ENCODE assay signal across 2 cellular contexts in the genomic region with DNA sequence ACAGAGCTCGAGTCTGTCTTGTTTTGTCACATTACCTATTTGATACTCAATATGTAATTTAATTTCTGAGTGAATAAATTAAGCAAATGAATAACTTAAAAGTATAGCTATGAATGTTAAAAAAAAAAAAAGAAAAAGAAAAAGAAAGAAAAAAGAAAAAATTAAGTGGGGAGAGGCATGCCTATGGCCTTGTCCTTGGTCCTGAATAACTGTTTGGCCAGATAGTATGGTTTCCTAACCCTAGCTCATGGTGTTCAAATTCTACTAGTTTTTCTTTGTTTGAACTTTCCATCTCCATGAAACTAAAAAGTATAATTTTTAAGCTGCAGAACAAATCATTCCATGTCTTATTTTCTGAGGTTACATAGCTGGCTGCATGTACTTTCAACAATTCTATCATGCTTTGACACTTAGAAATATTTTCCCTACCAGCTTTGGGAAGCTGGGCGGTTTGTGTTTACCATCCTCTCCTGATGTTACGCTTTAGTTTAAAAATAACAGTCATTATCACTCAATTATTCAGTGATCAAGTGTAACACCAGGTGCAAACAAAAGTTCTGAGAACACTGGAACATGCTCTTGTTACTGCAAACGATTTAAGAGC.
TF ChIP-seq lines count a peak whose summit lies in the region.

No MANE protein-coding gene starts in this region.

TF ChIP-seq in HEK293, 187 proteins besides CTCF, POLR2A, EP300 and RAD21:
- TF ChIP-seq, protein P1, sequence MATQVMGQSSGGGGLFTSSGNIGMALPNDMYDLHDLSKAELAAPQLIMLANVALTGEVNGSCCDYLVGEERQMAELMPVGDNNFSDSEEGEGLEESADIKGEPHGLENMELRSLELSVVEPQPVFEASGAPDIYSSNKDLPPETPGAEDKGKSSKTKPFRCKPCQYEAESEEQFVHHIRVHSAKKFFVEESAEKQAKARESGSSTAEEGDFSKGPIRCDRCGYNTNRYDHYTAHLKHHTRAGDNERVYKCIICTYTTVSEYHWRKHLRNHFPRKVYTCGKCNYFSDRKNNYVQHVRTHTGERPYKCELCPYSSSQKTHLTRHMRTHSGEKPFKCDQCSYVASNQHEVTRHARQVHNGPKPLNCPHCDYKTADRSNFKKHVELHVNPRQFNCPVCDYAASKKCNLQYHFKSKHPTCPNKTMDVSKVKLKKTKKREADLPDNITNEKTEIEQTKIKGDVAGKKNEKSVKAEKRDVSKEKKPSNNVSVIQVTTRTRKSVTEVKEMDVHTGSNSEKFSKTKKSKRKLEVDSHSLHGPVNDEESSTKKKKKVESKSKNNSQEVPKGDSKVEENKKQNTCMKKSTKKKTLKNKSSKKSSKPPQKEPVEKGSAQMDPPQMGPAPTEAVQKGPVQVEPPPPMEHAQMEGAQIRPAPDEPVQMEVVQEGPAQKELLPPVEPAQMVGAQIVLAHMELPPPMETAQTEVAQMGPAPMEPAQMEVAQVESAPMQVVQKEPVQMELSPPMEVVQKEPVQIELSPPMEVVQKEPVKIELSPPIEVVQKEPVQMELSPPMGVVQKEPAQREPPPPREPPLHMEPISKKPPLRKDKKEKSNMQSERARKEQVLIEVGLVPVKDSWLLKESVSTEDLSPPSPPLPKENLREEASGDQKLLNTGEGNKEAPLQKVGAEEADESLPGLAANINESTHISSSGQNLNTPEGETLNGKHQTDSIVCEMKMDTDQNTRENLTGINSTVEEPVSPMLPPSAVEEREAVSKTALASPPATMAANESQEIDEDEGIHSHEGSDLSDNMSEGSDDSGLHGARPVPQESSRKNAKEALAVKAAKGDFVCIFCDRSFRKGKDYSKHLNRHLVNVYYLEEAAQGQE (tag by site-specific recombination; IDR thresholded peaks at IDR 0.05), result peak; percentile 90
- no peak for TF ChIP-seq ZNF48 (tag by site-specific recombination; IDR thresholded peaks at IDR 0.05)

TF ChIP-seq in GM12878, 131 proteins besides CTCF, POLR2A, EP300 and RAD21:
- no peak for TF ChIP-seq WRNIP1 (IDR thresholded peaks at IDR 0.05; ENCODE audit: borderline replicate concordance, low read depth, low read length)
- TF ChIP-seq, protein P1 (IDR thresholded peaks at IDR 0.05; ENCODE audit: low read depth, low read length), result peak; percentile 64; the same call in 1 of the 2 replicates
